8 cellular contexts compared by ENCODE assay signal in the genomic region with DNA sequence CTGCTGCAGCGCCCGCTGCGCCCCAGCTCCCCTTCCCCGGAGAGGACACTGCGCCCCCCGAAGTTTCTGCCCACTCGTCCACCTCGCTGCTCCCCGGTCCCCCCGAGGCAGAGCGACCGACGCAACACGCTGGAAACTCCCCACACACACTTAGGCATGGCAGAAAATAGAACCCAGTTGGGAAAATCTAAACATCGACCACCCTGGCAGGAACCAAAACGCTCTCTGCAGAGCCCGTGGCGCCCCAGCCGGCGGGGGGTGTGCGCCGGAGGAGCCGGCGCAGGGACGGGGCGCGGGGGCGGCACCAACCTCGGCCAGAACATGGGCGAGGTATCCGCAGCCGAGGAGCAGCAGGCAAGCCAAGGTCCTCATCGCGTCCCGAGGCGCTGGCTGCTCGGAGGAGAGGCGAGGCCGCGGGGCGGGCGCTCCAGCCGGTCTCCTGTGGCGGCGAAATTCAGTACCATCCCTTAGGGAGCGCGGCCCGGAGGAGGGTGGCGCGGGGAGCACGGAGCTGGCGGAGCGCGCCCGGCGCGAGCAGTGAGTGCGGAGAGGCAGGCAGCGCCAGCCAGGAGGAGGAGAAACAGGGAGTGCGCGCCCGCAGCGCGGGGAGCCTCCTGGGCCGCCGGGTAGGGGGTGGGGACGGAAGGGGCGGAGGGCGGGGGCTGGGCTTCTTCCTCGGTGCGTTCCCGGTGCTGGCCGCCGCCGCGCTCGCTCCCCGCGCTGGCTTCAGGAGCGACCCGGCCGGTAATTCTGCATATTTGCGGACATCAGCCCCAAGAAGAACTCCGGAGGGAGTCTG. TPM values are rescaled to one million over a fixed set of nuclear protein-coding genes. Genes with fewer than 3 reads are reported as not detected.
DNase-seq lines count a peak whose midpoint lies in the region; ATAC-seq, FAIRE-seq and TF ChIP-seq lines count a peak whose summit lies in the region.

No MANE protein-coding gene starts in this region.

- H3K27ac ChIP-seq in OCI-LY3 (ENCODE audit: low read length) (no peak overlapping the region), pancreas (peak overlapping the region; percentile 83 to 94 (median 92))

- no peaks in the 10 kb centered on the region for H3K79me2 ChIP-seq in OCI-LY3 (ENCODE audit: low read length)

- H3K4me2 ChIP-seq in OCI-LY3 (ENCODE audit: low read length), result peak overlapping the region; percentile 68

- no peaks in the 10 kb centered on the region for H3K27me3 ChIP-seq in OCI-LY3 (ENCODE audit: low read depth, low read length)
- H3K27me3 ChIP-seq in pancreas, result no peaks in the 10 kb centered on the region

- WGBS in pancreas, 2 donors, result 0 to 1% methylated on average over 63 to 84 of the region's 84 CpGs

- DNase-seq in AG10803 (ENCODE audit: low read depth) (peak; percentile 79), anterior cingulate cortex (lab: John Stamatoyannopoulos, UW) (peak in 56 of 58 donors; percentile 31 to 91 (median 81)), left cardiac atrium (peak; percentile 85), pancreas (peak; percentile 88 to 95 (median 92)), HPDE6-E6E7 (ENCODE audit: extremely low spot score) (no peak)

- H3K4me1 ChIP-seq in OCI-LY3 (ENCODE audit: low read length), result no peaks in the 10 kb centered on the region
- H3K4me1 ChIP-seq in pancreas, result peaks cover 3 to 23% (median 14%) of the 10 kb centered on the region in 3 donors

- H3K9me3 ChIP-seq in OCI-LY3 (ENCODE audit: insufficient read depth, low read length), result no peaks in the 10 kb centered on the region
- H3K9me3 ChIP-seq in pancreas, result no peaks in the 10 kb centered on the region

- no peak for FAIRE-seq in pancreas (lab: Jason Lieb, UNC)

- intact Hi-C loops in left cardiac atrium (cut with DNase I) (loop anchor here (5.0 to 10.0 kb wide), 3 partner anchors 184 to 213 kb away; no protein-coding TSS in a partner anchor), pancreas (cut with DNase I) (no loop called here)

- no peaks in the 10 kb centered on the region for H3K36me3 ChIP-seq in OCI-LY3 (replicated peaks; ENCODE audit: low read depth, low read length)
- H3K36me3 ChIP-seq in pancreas, result no peaks in the 10 kb centered on the region

- no peak for TF ChIP-seq CTCF in AG10803 (conservative IDR thresholded peaks at IDR 0.05; ENCODE audit: low read length)
- TF ChIP-seq CTCF in OCI-LY3 (IDR thresholded peaks at IDR 0.05; ENCODE audit: low read depth, low read length), result no peak
- no peak for TF ChIP-seq CTCF in pancreas (IDR thresholded peaks at IDR 0.05)

- peak overlapping the region; percentile 68 for H3K4me3 ChIP-seq in AG10803 (ENCODE audit: low read length)
- peak overlapping the region; percentile 80 for H3K4me3 ChIP-seq in OCI-LY3 (ENCODE audit: low read length)
- peak overlapping the region; percentile 71 to 100 (median 88) for H3K4me3 ChIP-seq in pancreas

- H2AFZ ChIP-seq in OCI-LY3 (ENCODE audit: low read depth, low read length), result no peak overlapping the region

- H3K9ac ChIP-seq in OCI-LY3 (ENCODE audit: low read length), result peak overlapping the region; percentile 35; the same call in 1 of the 2 replicates

- ATAC-seq in GM19372 (IDR thresholded peaks at IDR 0.05; ENCODE audit: low read depth, unreplicated experiment), result peak; percentile 15
- ATAC-seq in left cardiac atrium, result peak; percentile 60 to 61
- ATAC-seq in pancreas, result peak; percentile 48 to 70 (median 65)
- no peak for ATAC-seq in HG03571 (IDR thresholded peaks at IDR 0.05; ENCODE audit: unreplicated experiment)

- no peaks in the 10 kb centered on the region for H4K20me1 ChIP-seq in OCI-LY3 (ENCODE audit: insufficient read depth, low read length)

RNA-seq across cellular contexts. Expression of a gene that starts 0.8 kb away (rescaled TPM):
- total RNA-seq in left cardiac atrium, result 10 to 100 TPM; 27.5 to 33.9 TPM
- total RNA-seq in pancreas, result 100 to 1,000 TPM in 1 of 6 donors, 10 to 100 TPM in 5; 54.1 to 175 (median 81.5) TPM
- polyA plus RNA-seq in pancreas, result 10 to 100 TPM; 53.3 to 60.4 TPM

Comparison
In these comparisons a context has a peak if more than half of its experiments do, and no peak if none do; other contexts are left out.
1. intact Hi-C loops: an anchor here in left cardiac atrium (5.0 to 10.0 kb wide); none called in pancreas.